ENCODE assay signal across 24 cellular contexts in the genomic region with DNA sequence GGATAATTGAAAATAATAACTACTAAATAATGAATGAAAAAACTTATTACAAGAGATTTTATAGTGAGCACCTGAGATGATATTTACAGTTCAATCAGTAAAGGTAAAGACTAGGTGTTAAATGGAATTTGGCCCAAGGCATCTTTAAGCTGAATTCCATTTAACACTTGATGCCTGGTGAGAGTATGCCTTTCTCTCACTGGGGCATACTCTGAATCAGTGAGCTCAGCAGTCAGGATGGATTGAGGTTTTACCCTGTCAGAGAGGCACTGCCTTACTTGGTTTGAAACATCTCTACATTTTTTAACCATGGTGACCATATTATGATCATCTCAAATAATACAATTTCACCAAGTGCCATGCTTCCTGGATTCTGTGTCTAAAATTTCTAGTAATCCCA.
"Had no signal": no experiment of that assay in that cellular context is flagged by ENCODE, and none has a peak within 500 bp of the region (broad histone marks: within the 10 kb centered on the region; RNA-seq: fewer than 3 reads in every experiment).

No MANE protein-coding gene starts in this region.

- H3K9me3 ChIP-seq: colonic mucosa, gastrocnemius medialis had no signal

- H3K4me1 Mint-ChIP-seq: endodermal cell; naive thymus-derived CD4-positive, alpha-beta T cell had no signal

- H3K4me3 ChIP-seq: colonic mucosa, esophagus squamous epithelium, gastrocnemius medialis, heart right ventricle, left lung, lower lobe of right lung had no signal

- H3K36me3 ChIP-seq: colonic mucosa, esophagus squamous epithelium, gastrocnemius medialis, heart right ventricle, left lung, lower lobe of right lung had no signal

- H3K27ac ChIP-seq: colonic mucosa, epithelial cell of prostate, esophagus squamous epithelium, gastrocnemius medialis, heart right ventricle, left lung, lower lobe of right lung had no signal

- H3K27me3 ChIP-seq: colonic mucosa, esophagus squamous epithelium, gastrocnemius medialis, heart right ventricle, left lung had no signal

- ATAC-seq: effector memory CD8-positive, alpha-beta T cell; esophagus mucosa; gastrocnemius medialis; heart right ventricle; left cardiac atrium; left lung; left ventricle myocardium superior; lower lobe of right lung; naive thymus-derived CD4-positive, alpha-beta T cell had no signal

- H3K4me3 Mint-ChIP-seq: dendritic cell treated with granulocyte-macrophage colony-stimulating factor and Interleukin-4, amounts not matched to agents 40 ng/mL and 50 ng/mL, for 4 days; effector memory CD8-positive, alpha-beta T cell; endodermal cell; naive thymus-derived CD4-positive, alpha-beta T cell had no signal

- DNase-seq: colonic mucosa; cortex of kidney; effector CD8-positive, alpha-beta T cell; effector memory CD8-positive, alpha-beta T cell; endodermal cell; erythroblast; esophagus squamous epithelium; foreskin fibroblast; foreskin melanocyte; gastrocnemius medialis; glutamatergic neuron; head of caudate nucleus; heart right ventricle; hippocampal formation; left cardiac atrium; left lung; left ventricle myocardium superior; lower lobe of right lung; mesenchymal stem cell; midbrain; naive thymus-derived CD4-positive, alpha-beta T cell had no signal

- H3K27ac Mint-ChIP-seq: dendritic cell treated with granulocyte-macrophage colony-stimulating factor and Interleukin-4, amounts not matched to agents 40 ng/mL and 50 ng/mL, for 4 days; effector memory CD8-positive, alpha-beta T cell; endodermal cell; naive thymus-derived CD4-positive, alpha-beta T cell had no signal

- H3K27me3 Mint-ChIP-seq: dendritic cell treated with granulocyte-macrophage colony-stimulating factor and Interleukin-4, amounts not matched to agents 40 ng/mL and 50 ng/mL, for 4 days; effector memory CD8-positive, alpha-beta T cell; naive thymus-derived CD4-positive, alpha-beta T cell had no signal

- H3K4me1 ChIP-seq: colonic mucosa, esophagus squamous epithelium, gastrocnemius medialis, heart right ventricle, left lung, lower lobe of right lung had no signal
